In genomic region chr19:45078390-45079062, GRCh38 we compare ENCODE assay signal across 1 cellular context.
TF ChIP-seq lines count a peak whose summit lies in the region.

No MANE protein-coding gene starts in this region.

TF ChIP-seq in H1, 55 proteins besides CTCF, POLR2A, EP300 and RAD21:
- TF ChIP-seq RFX5 (IDR thresholded peaks at IDR 0.05; ENCODE audit: borderline replicate concordance, low read depth, low read length): no peak
- no peak for TF ChIP-seq KDM1A (IDR thresholded peaks at IDR 0.05; ENCODE audit: borderline replicate concordance, low read length)
- no peak for TF ChIP-seq NRF1 (IDR thresholded peaks at IDR 0.05; ENCODE audit: low read depth, low read length)
- TF ChIP-seq ASH2L (IDR thresholded peaks at IDR 0.05; ENCODE audit: low read length): peak; percentile 35
- TF ChIP-seq CTBP2 (IDR thresholded peaks at IDR 0.05; ENCODE audit: borderline replicate concordance, insufficient read depth, insufficient read length, low read length): no peak
- TF ChIP-seq TAF1 (IDR thresholded peaks at IDR 0.05; ENCODE audit: low read depth, low read length): no peak
